1 cellular context compared by ENCODE assay signal in the genomic region with DNA sequence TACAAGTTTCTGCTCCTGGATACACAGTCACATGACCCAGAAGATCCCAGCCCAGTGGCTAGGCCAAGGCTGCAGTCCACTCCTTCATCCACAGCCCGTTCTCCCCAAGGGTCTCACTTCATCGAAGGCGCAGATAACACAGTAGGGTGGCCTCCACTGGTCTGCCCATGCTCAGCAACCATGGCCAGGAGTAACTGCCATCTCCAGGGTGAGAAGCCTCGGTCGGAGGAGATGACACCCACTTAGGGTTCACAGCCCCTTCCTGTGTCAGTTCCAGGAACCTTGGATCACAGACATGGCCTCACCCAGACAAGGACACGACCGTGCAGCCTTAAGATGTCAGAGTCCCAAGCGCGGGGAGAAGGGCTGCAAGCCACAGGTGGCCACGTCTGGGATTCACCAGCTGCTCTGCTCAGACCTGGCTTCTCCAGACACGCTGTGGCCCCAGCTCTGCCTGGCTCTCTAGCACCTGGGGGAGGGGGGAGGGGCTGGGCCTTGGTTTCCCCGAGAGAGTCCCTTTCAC.
TF ChIP-seq lines count a peak whose summit lies in the region.

No MANE protein-coding gene starts in this region.

TF ChIP-seq in K562, 482 proteins besides CTCF, POLR2A, EP300 and RAD21:
- TF ChIP-seq ZFPM2 (CRISPR knock-in tag; IDR thresholded peaks at IDR 0.05) (no peak), CCNT2 (IDR thresholded peaks at IDR 0.05; ENCODE audit: borderline replicate concordance, extremely low read depth, insufficient read length, low read depth, low read length) (no peak), CBFB (CRISPR knock-in tag; IDR thresholded peaks at IDR 0.05) (no peak), NR4A1 (CRISPR knock-in tag; IDR thresholded peaks at IDR 0.05) (no peak), NR4A1 (tag; IDR thresholded peaks at IDR 0.05) (no peak), FOSL1 (tag; conservative IDR thresholded peaks at IDR 0.05) (no peak)
- TF ChIP-seq, protein P1, sequence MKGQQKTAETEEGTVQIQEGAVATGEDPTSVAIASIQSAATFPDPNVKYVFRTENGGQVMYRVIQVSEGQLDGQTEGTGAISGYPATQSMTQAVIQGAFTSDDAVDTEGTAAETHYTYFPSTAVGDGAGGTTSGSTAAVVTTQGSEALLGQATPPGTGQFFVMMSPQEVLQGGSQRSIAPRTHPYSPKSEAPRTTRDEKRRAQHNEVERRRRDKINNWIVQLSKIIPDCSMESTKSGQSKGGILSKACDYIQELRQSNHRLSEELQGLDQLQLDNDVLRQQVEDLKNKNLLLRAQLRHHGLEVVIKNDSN (CRISPR knock-in tag; IDR thresholded peaks at IDR 0.05), result 0 out of 2 replicates have a peak, but pooled peaks have one; percentile 18
- TF ChIP-seq, protein P2, sequence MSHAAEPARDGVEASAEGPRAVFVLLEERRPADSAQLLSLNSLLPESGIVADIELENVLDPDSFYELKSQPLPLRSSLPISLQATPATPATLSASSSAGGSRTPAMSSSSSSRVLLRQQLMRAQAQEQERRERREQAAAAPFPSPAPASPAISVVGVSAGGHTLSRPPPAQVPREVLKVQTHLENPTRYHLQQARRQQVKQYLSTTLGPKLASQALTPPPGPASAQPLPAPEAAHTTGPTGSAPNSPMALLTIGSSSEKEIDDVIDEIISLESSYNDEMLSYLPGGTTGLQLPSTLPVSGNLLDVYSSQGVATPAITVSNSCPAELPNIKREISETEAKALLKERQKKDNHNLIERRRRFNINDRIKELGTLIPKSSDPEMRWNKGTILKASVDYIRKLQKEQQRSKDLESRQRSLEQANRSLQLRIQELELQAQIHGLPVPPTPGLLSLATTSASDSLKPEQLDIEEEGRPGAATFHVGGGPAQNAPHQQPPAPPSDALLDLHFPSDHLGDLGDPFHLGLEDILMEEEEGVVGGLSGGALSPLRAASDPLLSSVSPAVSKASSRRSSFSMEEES (CRISPR knock-in tag; IDR thresholded peaks at IDR 0.05), result peak; percentile 73
- TF ChIP-seq, protein P3, sequence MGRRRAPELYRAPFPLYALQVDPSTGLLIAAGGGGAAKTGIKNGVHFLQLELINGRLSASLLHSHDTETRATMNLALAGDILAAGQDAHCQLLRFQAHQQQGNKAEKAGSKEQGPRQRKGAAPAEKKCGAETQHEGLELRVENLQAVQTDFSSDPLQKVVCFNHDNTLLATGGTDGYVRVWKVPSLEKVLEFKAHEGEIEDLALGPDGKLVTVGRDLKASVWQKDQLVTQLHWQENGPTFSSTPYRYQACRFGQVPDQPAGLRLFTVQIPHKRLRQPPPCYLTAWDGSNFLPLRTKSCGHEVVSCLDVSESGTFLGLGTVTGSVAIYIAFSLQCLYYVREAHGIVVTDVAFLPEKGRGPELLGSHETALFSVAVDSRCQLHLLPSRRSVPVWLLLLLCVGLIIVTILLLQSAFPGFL (CRISPR knock-in tag; IDR thresholded peaks at IDR 0.05), result 0 out of 2 replicates have a peak, but pooled peaks have one; percentile 25
